10 cellular contexts compared by ENCODE assay signal in the genomic region with DNA sequence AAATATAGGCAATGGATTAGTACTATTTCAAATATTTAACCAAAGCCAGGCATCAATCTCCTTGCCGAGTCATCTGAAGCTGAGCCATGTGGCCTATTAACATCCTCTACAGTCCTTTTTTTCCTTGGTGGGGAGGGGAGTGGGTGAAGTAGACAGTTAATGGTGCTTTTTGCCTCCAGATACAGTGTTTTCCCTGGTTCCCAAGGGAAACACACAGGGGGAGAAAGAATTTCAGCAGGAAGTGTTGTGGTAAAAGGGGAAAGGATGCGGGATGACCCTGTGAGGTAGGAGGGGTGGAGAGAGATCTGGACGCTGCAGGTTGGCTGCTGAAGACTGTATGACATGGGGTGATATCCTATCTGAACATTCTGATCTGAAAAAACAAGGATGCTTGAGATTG. TPM values are rescaled to one million over a fixed set of nuclear protein-coding genes. Genes with fewer than 3 reads are reported as not detected.
DNase-seq lines count a peak whose midpoint lies in the region; TF ChIP-seq lines count a peak whose summit lies in the region.
"Had no signal": no experiment of that assay in that cellular context is flagged by ENCODE, and none has a peak within 500 bp of the region (broad histone marks: within the 10 kb centered on the region; RNA-seq: fewer than 3 reads in every experiment).

No MANE protein-coding gene starts in this region.

- no peaks in the 10 kb centered on the region for H3K27me3 ChIP-seq in osteoblast (ENCODE audit: insufficient read depth, low read length)

- H2AFZ ChIP-seq in osteoblast (ENCODE audit: low read length), result no peak overlapping the region

- no peaks in the 10 kb centered on the region for H4K20me1 ChIP-seq in osteoblast (ENCODE audit: insufficient read depth, low read length)

- peaks cover 43% of the 10 kb centered on the region for H3K4me1 ChIP-seq in osteoblast (ENCODE audit: insufficient read depth, low read length)

- H3K27ac ChIP-seq in osteoblast (ENCODE audit: low read depth, low read length), result peak overlapping the region; percentile 66

- H3K4me3 ChIP-seq in epithelial cell of proximal tubule (ENCODE audit: low read depth, low read length), result no peak overlapping the region
- no peak overlapping the region for H3K4me3 ChIP-seq in osteoblast (ENCODE audit: insufficient read depth, low read length)

- H3K79me2 ChIP-seq in osteoblast (ENCODE audit: insufficient read depth, low read length), result peaks cover 6% of the 10 kb centered on the region

- H3K36me3 ChIP-seq in osteoblast (ENCODE audit: insufficient read depth, low read length), result no peaks in the 10 kb centered on the region

- H3K4me2 ChIP-seq in osteoblast (ENCODE audit: insufficient read depth, low read length), result peak overlapping the region; percentile 54

- DNase-seq in Caki2 (ENCODE audit: low read depth), result peak; percentile 24
- peak; percentile 61 for DNase-seq in NCI-H226
- peak; percentile 7 for DNase-seq in epithelial cell of proximal tubule (ENCODE audit: low read depth)
- peak; percentile 74 for DNase-seq in osteoblast (ENCODE audit: insufficient read length, low spot score, missing footprints)
- DNase-seq in NCI-H1105 treated with DMSO at 0.1 percent for 48 hours (lab: John Stamatoyannopoulos, UW), result no peak
- no peak for DNase-seq in ecto neural progenitor cell (ENCODE audit: low spot score)
- DNase-seq in DMS114 treated with DMSO at 0.1 percent for 48 hours (lab: John Stamatoyannopoulos, UW; ENCODE audit: unreplicated experiment), result no peak
- DNase-seq in activated gamma-delta T cell (lab: John Stamatoyannopoulos, UW), result no peak
- DNase-seq: activated effector memory CD4-positive, alpha-beta T cell treated with Interleukin-2 at 50 U/mL for 16 hours; NCI-H2029 had no signal

- H3K9me3 ChIP-seq in osteoblast (ENCODE audit: low read depth, low read length), result no peaks in the 10 kb centered on the region

- in situ Hi-C loops in Caki2 (cut with HindIII; ENCODE audit: low pct_unique_long_range_greater_than_20kb, low sequenced_read_pairs), result no loop called here

- TF ChIP-seq CTCF in epithelial cell of proximal tubule (conservative IDR thresholded peaks at IDR 0.05; ENCODE audit: low read depth, low read length) (no peak), osteoblast (IDR thresholded peaks at IDR 0.05; ENCODE audit: extremely low read depth, low read depth, low read length) (no peak)

RNA-seq across cellular contexts. Expression of gene CLDN20, which starts 9.6 kb away (rescaled TPM):
- total RNA-seq in Caki2 (2014; rRNA removed; shearing (Covaris generic); ENCODE audit: low replicate concordance), result not detected in 2 replicates
- total RNA-seq in epithelial cell of proximal tubule (not detected in 2 replicates), osteoblast (not detected in 2 replicates)

RNA-seq across cellular contexts. Expression of gene TFB1M, which starts 40.8 kb away (rescaled TPM):
- 18.6 and 21.3 TPM in 2 replicates for total RNA-seq in Caki2 (2014; rRNA removed; shearing (Covaris generic); ENCODE audit: low replicate concordance)
- total RNA-seq in epithelial cell of proximal tubule (19.3 and 27.5 TPM in 2 replicates), osteoblast (18.8 and 23.3 TPM in 2 replicates)

Comparison
In these comparisons a context has a peak if more than half of its experiments do, and no peak if none do; other contexts are left out.
1. DNase-seq: peak in Caki2 (single experiment), NCI-H226 (single experiment), epithelial cell of proximal tubule (single experiment) and osteoblast (single experiment); none in NCI-H1105 treated with DMSO at 0.1 percent for 48 hours (single experiment), ecto neural progenitor cell (single experiment), DMS114 treated with DMSO at 0.1 percent for 48 hours (single experiment) and activated gamma-delta T cell (single experiment).